11 cellular contexts compared by ENCODE assay signal in the genomic region with DNA sequence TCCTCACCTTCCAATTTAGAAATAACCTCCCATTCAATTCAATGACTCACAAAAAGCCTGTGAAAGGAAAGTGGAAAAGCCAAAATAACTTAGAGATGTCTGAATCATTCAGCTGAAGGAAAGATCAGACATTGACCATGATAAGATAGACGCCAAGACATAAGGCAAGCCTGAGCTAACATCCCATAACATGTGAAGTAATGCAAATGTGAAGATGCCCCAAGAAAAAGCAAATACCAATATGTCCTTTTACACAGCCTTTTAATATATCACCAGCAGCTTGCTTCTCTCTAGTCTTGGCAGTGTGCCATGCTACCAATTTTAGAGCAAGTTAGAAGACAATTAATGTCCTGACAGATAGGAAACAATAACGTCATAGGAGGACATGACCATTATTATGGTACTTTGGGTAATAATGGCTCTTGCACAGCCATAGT. TPM values are rescaled to one million over a fixed set of nuclear protein-coding genes. Genes with fewer than 3 reads are reported as not detected.
DNase-seq lines count a peak whose midpoint lies in the region; ATAC-seq and TF ChIP-seq lines count a peak whose summit lies in the region.
"Had no signal": no experiment of that assay in that cellular context is flagged by ENCODE, and none has a peak within 500 bp of the region (broad histone marks: within the 10 kb centered on the region; RNA-seq: fewer than 3 reads in every experiment).

No MANE protein-coding gene starts in this region.

- no peak overlapping the region for H3K27ac Mint-ChIP-seq in activated naive CD8-positive, alpha-beta T cell treated with anti-CD3 and anti-CD28 coated beads for 36 hours
- H3K27ac Mint-ChIP-seq: activated CD4-positive, alpha-beta T cell treated with anti-CD3 and anti-CD28 coated beads for 36 hours had no signal

- H3K4me1 Mint-ChIP-seq in activated naive CD8-positive, alpha-beta T cell treated with anti-CD3 and anti-CD28 coated beads for 36 hours: peaks cover 33% of the 10 kb centered on the region

- H3K36me3 ChIP-seq in Loucy (ENCODE audit: insufficient read depth, low read length) (no peaks in the 10 kb centered on the region), adrenal gland (replicated peaks in 1 of 2) (no peaks in the 10 kb centered on the region), liver (ENCODE audit: control insufficient read depth in 4 of 4, insufficient read depth in 3 of 4, low read depth in 1 of 4, low read length in 3 of 4) (no peaks in the 10 kb centered on the region)

- intact Hi-C loops in adrenal gland (cut with DNase I): no loop called here
- intact Hi-C loops in posterior cingulate gyrus (cut with DNase I): no loop called here

- H3K36me3 Mint-ChIP-seq in activated naive CD8-positive, alpha-beta T cell treated with anti-CD3 and anti-CD28 coated beads for 36 hours: no peaks in the 10 kb centered on the region

- no peaks in the 10 kb centered on the region for H3K9me2 ChIP-seq in Loucy (replicated peaks; ENCODE audit: low read depth, low read length)

- peak overlapping the region; percentile 66; the same call in 1 of the 2 replicates for H2AFZ ChIP-seq in Loucy (ENCODE audit: low read length)

- H3K79me2 ChIP-seq in Loucy (ENCODE audit: insufficient read depth, low read length): peaks cover 25% of the 10 kb centered on the region

- H3K9me3 ChIP-seq in Loucy (ENCODE audit: insufficient read depth, low read depth, low read length) (no peaks in the 10 kb centered on the region), adrenal gland (replicated peaks in 1 of 3) (no peaks in the 10 kb centered on the region), liver (ENCODE audit: control insufficient read depth in 4 of 4, low read length in 3 of 4) (no peaks in the 10 kb centered on the region)

- peak; percentile 69 for DNase-seq in COR-L47 (lab: John Stamatoyannopoulos, UW)
- DNase-seq in adrenal gland: peak; percentile 30 to 70 (median 45)
- DNase-seq in HPDE6-E6E7 (ENCODE audit: extremely low spot score): no peak
- DNase-seq in posterior cingulate gyrus: no peak
- no peak for DNase-seq in activated naive CD8-positive, alpha-beta T cell treated with anti-CD3 and anti-CD28 coated beads for 36 hours
- DNase-seq: activated CD4-positive, alpha-beta T cell treated with anti-CD3 and anti-CD28 coated beads for 36 hours; naive B cell had no signal

- TF ChIP-seq CTCF in Loucy (conservative IDR thresholded peaks at IDR 0.05; ENCODE audit: low read length) (no peak), adrenal gland (IDR thresholded peaks at IDR 0.05) (no peak), liver (IDR thresholded peaks at IDR 0.05; ENCODE audit: low read depth, low read length, missing input control) (no peak)

- no peak overlapping the region for H3K4me2 ChIP-seq in Loucy (ENCODE audit: low read depth, low read length, poor library complexity, severe bottlenecking)

- no peak overlapping the region for H3K4me3 ChIP-seq in Loucy (ENCODE audit: low read length, poor library complexity, severe bottlenecking)
- no peak overlapping the region for H3K4me3 ChIP-seq in adrenal gland
- no peak overlapping the region for H3K4me3 ChIP-seq in liver (ENCODE audit: low read depth in 1 of 3, low read length in 3 of 3)
- H3K4me3 ChIP-seq: coronary artery had no signal

- H3K4me1 ChIP-seq in Loucy (ENCODE audit: insufficient read depth, low read length, poor library complexity, severe bottlenecking): peaks cover 29% of the 10 kb centered on the region
- peaks cover 31 to 73% of the 10 kb centered on the region in 2 donors for H3K4me1 ChIP-seq in adrenal gland (replicated peaks in 1 of 2)
- H3K4me1 ChIP-seq in liver (ENCODE audit: control insufficient read depth in 4 of 4, insufficient read depth in 4 of 4, low read length in 3 of 4): peaks cover 4 to 68% (median 61%) of the 10 kb centered on the region in 4 donors

- H3K27ac ChIP-seq in adrenal gland: peak overlapping the region in 3 of 5 donors; percentile 2 to 61 (median 7)
- H3K27ac ChIP-seq in liver (ENCODE audit: low read depth in 1 of 2, low read length in 2 of 2): peak overlapping the region; percentile 21 to 55

- no peak for TF ChIP-seq RAD21 in liver (IDR thresholded peaks at IDR 0.05)

- H3K9me3 Mint-ChIP-seq in activated naive CD8-positive, alpha-beta T cell treated with anti-CD3 and anti-CD28 coated beads for 36 hours: no peaks in the 10 kb centered on the region
- H3K9me3 Mint-ChIP-seq: naive B cell had no signal

- H3K27me3 ChIP-seq in Loucy (ENCODE audit: insufficient read depth, low read length, poor library complexity, severe bottlenecking) (no peaks in the 10 kb centered on the region), adrenal gland (no peaks in the 10 kb centered on the region), liver (ENCODE audit: control insufficient read depth in 4 of 4, insufficient read depth in 4 of 4, low read length in 3 of 4) (no peaks in the 10 kb centered on the region)

- no peaks in the 10 kb centered on the region for H3K27me3 Mint-ChIP-seq in activated naive CD8-positive, alpha-beta T cell treated with anti-CD3 and anti-CD28 coated beads for 36 hours
- H3K27me3 Mint-ChIP-seq: activated CD4-positive, alpha-beta T cell treated with anti-CD3 and anti-CD28 coated beads for 36 hours; naive B cell had no signal

- no peak for TF ChIP-seq POLR2A in adrenal gland (IDR thresholded peaks at IDR 0.05)

- no peak for ATAC-seq in GM21737 (IDR thresholded peaks at IDR 0.05; ENCODE audit: unreplicated experiment)
- ATAC-seq: activated CD4-positive, alpha-beta T cell treated with anti-CD3 and anti-CD28 coated beads for 36 hours had no signal

- peaks cover 21% of the 10 kb centered on the region for H4K20me1 ChIP-seq in Loucy (ENCODE audit: insufficient read depth, low read length, poor library complexity, severe bottlenecking)

- H3K4me3 Mint-ChIP-seq in activated naive CD8-positive, alpha-beta T cell treated with anti-CD3 and anti-CD28 coated beads for 36 hours: no peak overlapping the region
- H3K4me3 Mint-ChIP-seq: activated CD4-positive, alpha-beta T cell treated with anti-CD3 and anti-CD28 coated beads for 36 hours had no signal

- H3F3A ChIP-seq in Loucy (ENCODE audit: low read depth): no peaks in the 10 kb centered on the region

- WGBS in adrenal gland, 4 donors: 16 to 20% (median 18%) methylated on average over 2 of the region's 2 CpGs
- 44% methylated on average over 2 of the region's 2 CpGs for WGBS in liver

- H3K9ac ChIP-seq in Loucy (ENCODE audit: low read depth, low read length, poor library complexity, severe bottlenecking) (no peak overlapping the region), liver (ENCODE audit: low read depth in 1 of 2, low read length in 2 of 2) (no peak overlapping the region)

TF ChIP-seq in liver, 16 proteins besides CTCF, POLR2A, EP300 and RAD21 (continues in another document):
- TF ChIP-seq JUND (IDR thresholded peaks at IDR 0.05) (no peak), EGR1 (IDR thresholded peaks at IDR 0.05; ENCODE audit: low read depth in 2 of 2) (no peak), TAF1 (conservative IDR thresholded peaks at IDR 0.05) (no peak), HNF4A (conservative IDR thresholded peaks at IDR 0.05) (no peak), MAX (IDR thresholded peaks at IDR 0.05) (no peak), NR2F2 (IDR thresholded peaks at IDR 0.05) (no peak), RXRA (IDR thresholded peaks at IDR 0.05) (no peak), FOXA1 (IDR thresholded peaks at IDR 0.05) (no peak), GABPA (IDR thresholded peaks at IDR 0.05 in 1 of 2, conservative IDR thresholded peaks at IDR 0.05 in 1 of 2) (no peak), SP1 (IDR thresholded peaks at IDR 0.05) (no peak)
- TF ChIP-seq, protein P1, sequence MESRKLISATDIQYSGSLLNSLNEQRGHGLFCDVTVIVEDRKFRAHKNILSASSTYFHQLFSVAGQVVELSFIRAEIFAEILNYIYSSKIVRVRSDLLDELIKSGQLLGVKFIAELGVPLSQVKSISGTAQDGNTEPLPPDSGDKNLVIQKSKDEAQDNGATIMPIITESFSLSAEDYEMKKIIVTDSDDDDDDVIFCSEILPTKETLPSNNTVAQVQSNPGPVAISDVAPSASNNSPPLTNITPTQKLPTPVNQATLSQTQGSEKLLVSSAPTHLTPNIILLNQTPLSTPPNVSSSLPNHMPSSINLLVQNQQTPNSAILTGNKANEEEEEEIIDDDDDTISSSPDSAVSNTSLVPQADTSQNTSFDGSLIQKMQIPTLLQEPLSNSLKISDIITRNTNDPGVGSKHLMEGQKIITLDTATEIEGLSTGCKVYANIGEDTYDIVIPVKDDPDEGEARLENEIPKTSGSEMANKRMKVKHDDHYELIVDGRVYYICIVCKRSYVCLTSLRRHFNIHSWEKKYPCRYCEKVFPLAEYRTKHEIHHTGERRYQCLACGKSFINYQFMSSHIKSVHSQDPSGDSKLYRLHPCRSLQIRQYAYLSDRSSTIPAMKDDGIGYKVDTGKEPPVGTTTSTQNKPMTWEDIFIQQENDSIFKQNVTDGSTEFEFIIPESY (IDR thresholded peaks at IDR 0.05): no peak
- TF ChIP-seq, protein P2, sequence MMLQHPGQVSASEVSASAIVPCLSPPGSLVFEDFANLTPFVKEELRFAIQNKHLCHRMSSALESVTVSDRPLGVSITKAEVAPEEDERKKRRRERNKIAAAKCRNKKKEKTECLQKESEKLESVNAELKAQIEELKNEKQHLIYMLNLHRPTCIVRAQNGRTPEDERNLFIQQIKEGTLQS (IDR thresholded peaks at IDR 0.05): no peak

RNA-seq across cellular contexts. Expression of gene NUMB, which starts 2.4 kb away (rescaled TPM):
- total RNA-seq in adrenal gland (10 to 100 TPM; 36.1 to 63.3 (median 56.5) TPM), liver (10 to 100 TPM; 21.2 to 45.8 TPM)
- polyA plus RNA-seq in adrenal gland (10 to 100 TPM; 26.1 to 41.8 (median 41.4) TPM), liver (10 to 100 TPM; 23.2 to 28.9 TPM)
- total RNA-seq in activated naive CD8-positive, alpha-beta T cell treated with anti-CD3 and anti-CD28 coated beads for 36 hours: 10 to 100 TPM; 27.3 to 32.4 TPM

RNA-seq across cellular contexts. Expression of gene RIOX1, which starts 30.0 kb away (rescaled TPM):
- total RNA-seq in adrenal gland: 10 to 100 TPM in 6 of 8 donors, 1 to 10 TPM in 2; 9.0 to 21.2 (median 11.8) TPM
- polyA plus RNA-seq in adrenal gland: 1 to 10 TPM; 5.2 to 6.0 (median 5.9) TPM
- 10 to 100 TPM in 1 of 2 donors, 1 to 10 TPM in 1; 7.4 to 11.0 TPM for total RNA-seq in liver
- 1 to 10 TPM; 3.0 to 5.8 TPM for polyA plus RNA-seq in liver
- total RNA-seq in activated naive CD8-positive, alpha-beta T cell treated with anti-CD3 and anti-CD28 coated beads for 36 hours: 10 to 100 TPM; 20.9 to 22.2 TPM

Comparison
In these comparisons a context has a peak if more than half of its experiments do, and no peak if none do; other contexts are left out.
1. DNase-seq: peak in COR-L47 (single experiment) and adrenal gland (7 of 7); none in HPDE6-E6E7 (single experiment), posterior cingulate gyrus (0 of 10) and activated naive CD8-positive, alpha-beta T cell treated with anti-CD3 and anti-CD28 coated beads for 36 hours (single experiment).